Comparison of ENCODE assay signal across 1 cellular context in genomic region chr5:59798862-59799667, GRCh38.
TF ChIP-seq lines count a peak whose summit lies in the region.

No MANE protein-coding gene starts in this region.

TF ChIP-seq in GM12878, 131 proteins besides CTCF, POLR2A, EP300 and RAD21 (continued from another document):
- TF ChIP-seq CEBPB (IDR thresholded peaks at IDR 0.05; ENCODE audit: borderline replicate concordance in 1 of 2, low read depth in 2 of 2, low read length in 2 of 2) (no peak), IRF4 (IDR thresholded peaks at IDR 0.05; ENCODE audit: low read depth, low read length) (no peak), CBFB (IDR thresholded peaks at IDR 0.05; ENCODE audit: low read depth) (no peak), MEF2A (IDR thresholded peaks at IDR 0.05; ENCODE audit: insufficient read depth, low read depth, low read length) (no peak), BCL3 (IDR thresholded peaks at IDR 0.05; ENCODE audit: borderline replicate concordance, insufficient read depth, low read depth, low read length, poor library complexity, severe bottlenecking) (no peak), MEF2B (IDR thresholded peaks at IDR 0.05; ENCODE audit: partially characterized antibody, poor library complexity, severe bottlenecking) (peak; percentile 22), RUNX3 (IDR thresholded peaks at IDR 0.05; ENCODE audit: low read length) (0 out of 2 replicates have a peak, but pooled peaks have one; percentile 11), SMC3 (IDR thresholded peaks at IDR 0.05; ENCODE audit: borderline replicate concordance, low read length) (no peak), TAF1 (IDR thresholded peaks at IDR 0.05; ENCODE audit: borderline replicate concordance, low read depth, low read length) (no peak), DPF2 (IDR thresholded peaks at IDR 0.05) (no peak), EZH2 (IDR thresholded peaks at IDR 0.05; ENCODE audit: borderline replicate concordance, control insufficient read depth, low read depth, low read length) (no peak), IKZF2 (IDR thresholded peaks at IDR 0.05) (peak in 1 of 2 experiments; percentile 39; a peak in 2 of 4 replicates), SMARCA5 (IDR thresholded peaks at IDR 0.05) (no peak), POLR2AphosphoS2 (IDR thresholded peaks at IDR 0.05; ENCODE audit: low read depth, low read length) (no peak), SIN3A (IDR thresholded peaks at IDR 0.05; ENCODE audit: low read depth, low read length) (no peak), MTA3 (IDR thresholded peaks at IDR 0.05; ENCODE audit: borderline replicate concordance, low read length) (no peak), SRF (IDR thresholded peaks at IDR 0.05; ENCODE audit: low read depth in 2 of 2, low read length in 2 of 2) (no peak), MTA2 (IDR thresholded peaks at IDR 0.05; ENCODE audit: low read depth) (peak; percentile 47; the same call in 1 of the 2 replicates), ZNF207 (IDR thresholded peaks at IDR 0.05; ENCODE audit: borderline replicate concordance) (no peak), E2F8 (IDR thresholded peaks at IDR 0.05; ENCODE audit: low read depth, partially characterized antibody) (no peak)
- TF ChIP-seq, protein P1, sequence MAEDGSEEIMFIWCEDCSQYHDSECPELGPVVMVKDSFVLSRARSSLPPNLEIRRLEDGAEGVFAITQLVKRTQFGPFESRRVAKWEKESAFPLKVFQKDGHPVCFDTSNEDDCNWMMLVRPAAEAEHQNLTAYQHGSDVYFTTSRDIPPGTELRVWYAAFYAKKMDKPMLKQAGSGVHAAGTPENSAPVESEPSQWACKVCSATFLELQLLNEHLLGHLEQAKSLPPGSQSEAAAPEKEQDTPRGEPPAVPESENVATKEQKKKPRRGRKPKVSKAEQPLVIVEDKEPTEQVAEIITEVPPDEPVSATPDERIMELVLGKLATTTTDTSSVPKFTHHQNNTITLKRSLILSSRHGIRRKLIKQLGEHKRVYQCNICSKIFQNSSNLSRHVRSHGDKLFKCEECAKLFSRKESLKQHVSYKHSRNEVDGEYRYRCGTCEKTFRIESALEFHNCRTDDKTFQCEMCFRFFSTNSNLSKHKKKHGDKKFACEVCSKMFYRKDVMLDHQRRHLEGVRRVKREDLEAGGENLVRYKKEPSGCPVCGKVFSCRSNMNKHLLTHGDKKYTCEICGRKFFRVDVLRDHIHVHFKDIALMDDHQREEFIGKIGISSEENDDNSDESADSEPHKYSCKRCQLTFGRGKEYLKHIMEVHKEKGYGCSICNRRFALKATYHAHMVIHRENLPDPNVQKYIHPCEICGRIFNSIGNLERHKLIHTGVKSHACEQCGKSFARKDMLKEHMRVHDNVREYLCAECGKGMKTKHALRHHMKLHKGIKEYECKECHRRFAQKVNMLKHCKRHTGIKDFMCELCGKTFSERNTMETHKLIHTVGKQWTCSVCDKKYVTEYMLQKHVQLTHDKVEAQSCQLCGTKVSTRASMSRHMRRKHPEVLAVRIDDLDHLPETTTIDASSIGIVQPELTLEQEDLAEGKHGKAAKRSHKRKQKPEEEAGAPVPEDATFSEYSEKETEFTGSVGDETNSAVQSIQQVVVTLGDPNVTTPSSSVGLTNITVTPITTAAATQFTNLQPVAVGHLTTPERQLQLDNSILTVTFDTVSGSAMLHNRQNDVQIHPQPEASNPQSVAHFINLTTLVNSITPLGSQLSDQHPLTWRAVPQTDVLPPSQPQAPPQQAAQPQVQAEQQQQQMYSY (CRISPR knock-in tag; IDR thresholded peaks at IDR 0.05): no peak
TF ChIP-seq in GM12878: peak in this region for 8.
